Comparison of ENCODE assay signal across 18 cellular contexts in the genomic region with DNA sequence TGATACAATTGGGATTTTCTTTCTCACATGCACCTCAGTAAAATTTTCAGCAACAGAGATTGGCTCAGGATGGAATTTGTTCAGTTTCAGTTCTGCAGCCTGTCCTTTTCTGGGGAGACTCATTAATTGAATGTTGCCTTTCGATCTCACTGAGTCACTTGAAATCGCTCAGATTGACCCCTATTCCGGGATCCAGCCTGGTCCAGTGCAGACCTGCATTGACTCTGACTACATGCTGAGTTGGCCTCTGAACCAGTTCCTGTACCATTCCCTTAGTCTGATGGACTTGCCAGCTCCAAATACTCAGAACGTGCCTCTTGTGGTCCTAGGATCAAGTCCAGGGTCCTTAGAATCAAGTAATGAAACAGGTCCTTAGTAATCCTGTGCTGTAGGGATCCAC. TPM values are rescaled to one million over a fixed set of nuclear protein-coding genes. Genes with fewer than 3 reads are reported as not detected.
A peak's percentile ranks its signal among the peaks of the same experiment; 100 is the strongest.
DNase-seq lines count a peak whose midpoint lies in the region; ATAC-seq and TF ChIP-seq lines count a peak whose summit lies in the region.
"Had no signal": no experiment of that assay in that cellular context is flagged by ENCODE, and none has a peak within 500 bp of the region (broad histone marks: within the 10 kb centered on the region; RNA-seq: fewer than 3 reads in every experiment).

No MANE protein-coding gene starts in this region.

- H3K27ac ChIP-seq in BLaER1 (no peak overlapping the region), endodermal cell (ENCODE audit: low read depth, low read length) (no peak overlapping the region), neutrophil (peak overlapping the region; percentile 20)
- H3K27ac ChIP-seq: heart right ventricle, stomach, vagina had no signal

- H3K9me3 ChIP-seq in BLaER1, result no peaks in the 10 kb centered on the region
- H3K9me3 ChIP-seq in endodermal cell (ENCODE audit: control insufficient read depth, low read length), result no peaks in the 10 kb centered on the region
- no peaks in the 10 kb centered on the region for H3K9me3 ChIP-seq in neutrophil
- H3K9me3 ChIP-seq: heart right ventricle, stomach, vagina had no signal

- H4K20me1 ChIP-seq in BLaER1, result peaks cover 100% of the 10 kb centered on the region

- H3K4me3 Mint-ChIP-seq in endodermal cell, result no peak overlapping the region
- no peak overlapping the region for H3K4me3 Mint-ChIP-seq in natural killer cell treated with Interleukin-12 subunit alpha and Interleukin-12 subunit beta and Interleukin-15 and Interleukin-18, amount 100 ng/mL, for 72 hours
- H3K4me3 Mint-ChIP-seq: memory B cell, nephron progenitor cell had no signal

- no peaks in the 10 kb centered on the region for H3K9me3 Mint-ChIP-seq in endodermal cell
- H3K9me3 Mint-ChIP-seq in natural killer cell treated with Interleukin-12 subunit alpha and Interleukin-12 subunit beta and Interleukin-15 and Interleukin-18, amount 100 ng/mL, for 72 hours, result no peaks in the 10 kb centered on the region
- H3K9me3 Mint-ChIP-seq: memory B cell, nephron progenitor cell had no signal

- H3K4me3 ChIP-seq in BLaER1 (no peak overlapping the region), endodermal cell (ENCODE audit: low read length) (no peak overlapping the region), neutrophil (ENCODE audit: low read depth in 1 of 2, low read length in 1 of 2) (no peak overlapping the region)
- H3K4me3 ChIP-seq: heart right ventricle, stomach, vagina had no signal

- TF ChIP-seq CTCF in endodermal cell (conservative IDR thresholded peaks at IDR 0.05) (no peak), neutrophil (IDR thresholded peaks at IDR 0.05) (no peak)

- peaks cover 4% of the 10 kb centered on the region for H3K36me3 Mint-ChIP-seq in endodermal cell (ENCODE audit: low read depth)
- H3K36me3 Mint-ChIP-seq in natural killer cell treated with Interleukin-12 subunit alpha and Interleukin-12 subunit beta and Interleukin-15 and Interleukin-18, amount 100 ng/mL, for 72 hours, result no peaks in the 10 kb centered on the region
- H3K36me3 Mint-ChIP-seq: memory B cell had no signal

- H3K4me1 ChIP-seq in BLaER1 (peaks cover 98% of the 10 kb centered on the region), endodermal cell (ENCODE audit: control insufficient read depth, insufficient read depth, low read length) (peaks cover 37% of the 10 kb centered on the region), neutrophil (ENCODE audit: control insufficient read depth in 1 of 2, insufficient read depth in 1 of 2, low read depth in 1 of 2, low read length in 1 of 2) (peaks cover 59 to 69% of the 10 kb centered on the region in 2 experiments)

- peaks cover 21% of the 10 kb centered on the region for H3K36me3 ChIP-seq in BLaER1
- H3K36me3 ChIP-seq in endodermal cell (ENCODE audit: control insufficient read depth, insufficient read depth, low read length), result peaks cover 7% of the 10 kb centered on the region
- no peaks in the 10 kb centered on the region for H3K36me3 ChIP-seq in neutrophil
- H3K36me3 ChIP-seq: heart right ventricle, stomach, vagina had no signal

- H3K4me2 ChIP-seq in BLaER1, result peak overlapping the region; percentile 36

- no peaks in the 10 kb centered on the region for H3K27me3 ChIP-seq in BLaER1
- no peaks in the 10 kb centered on the region for H3K27me3 ChIP-seq in endodermal cell (ENCODE audit: control insufficient read depth, insufficient read depth, low read length, poor library complexity, severe bottlenecking)
- no peaks in the 10 kb centered on the region for H3K27me3 ChIP-seq in neutrophil
- H3K27me3 ChIP-seq: heart right ventricle, stomach, vagina had no signal

- peak; percentile 36 for DNase-seq in M059J (ENCODE audit: low read depth)
- peak; percentile 50 for DNase-seq in endodermal cell
- DNase-seq in NCI-H226, result no peak
- no peak for DNase-seq in activated CD8-positive, alpha-beta memory T cell treated with anti-CD3 and anti-CD28 coated beads, Interleukin-2, amount 50 U/mL, for 4 hours
- DNase-seq in natural killer cell treated with Interleukin-12 subunit alpha and Interleukin-12 subunit beta and Interleukin-15 and Interleukin-18, amount 100 ng/mL, for 72 hours (ENCODE audit: low spot score), result no peak
- DNase-seq: activated effector memory CD4-positive, alpha-beta T cell treated with anti-CD3 and anti-CD28 coated beads, Interleukin-2, amount 50 U/mL, for 16 hours; amygdala; heart right ventricle; NCI-H748 treated with DMSO at 0.1 percent for 48 hours; nephron progenitor cell; stomach had no signal

- H3K9ac ChIP-seq in BLaER1 (no peak overlapping the region; the same call in 1 of the 2 replicates), endodermal cell (ENCODE audit: extremely low read depth, low read length, poor library complexity, severe bottlenecking) (no peak overlapping the region)

- WGBS in endodermal cell (ENCODE audit: insufficient coverage in 1 of 2, insufficient read length in 1 of 2), 2 experiments, result 73 to 90% methylated on average over 4 of the region's 4 CpGs

- H3K4me1 Mint-ChIP-seq in endodermal cell, result peaks cover 74% of the 10 kb centered on the region
- H3K4me1 Mint-ChIP-seq in natural killer cell treated with Interleukin-12 subunit alpha and Interleukin-12 subunit beta and Interleukin-15 and Interleukin-18, amount 100 ng/mL, for 72 hours (ENCODE audit: low read depth in 2 of 2), result peaks cover 10 to 11% of the 10 kb centered on the region in 2 donors

- H3K27ac Mint-ChIP-seq in endodermal cell, result peak overlapping the region; percentile 65
- no peak overlapping the region for H3K27ac Mint-ChIP-seq in natural killer cell treated with Interleukin-12 subunit alpha and Interleukin-12 subunit beta and Interleukin-15 and Interleukin-18, amount 100 ng/mL, for 72 hours
- H3K27ac Mint-ChIP-seq: memory B cell, nephron progenitor cell had no signal

- ATAC-seq in GM18511 (IDR thresholded peaks at IDR 0.05; ENCODE audit: unreplicated experiment), result no peak
- no peak for ATAC-seq in natural killer cell treated with Interleukin-12 subunit alpha and Interleukin-12 subunit beta and Interleukin-15 and Interleukin-18, amount 100 ng/mL, for 72 hours
- ATAC-seq: activated CD4-positive, CD25-positive, alpha-beta regulatory T cell treated with anti-CD3 and anti-CD28 coated beads, Interleukin-2, amount 50 U/mL, for 24 hours; HCT116; heart right ventricle had no signal

- H3K27me3 Mint-ChIP-seq in endodermal cell (ENCODE audit: insufficient read depth), result no peaks in the 10 kb centered on the region
- peaks cover 11 to 23% of the 10 kb centered on the region in 2 donors for H3K27me3 Mint-ChIP-seq in natural killer cell treated with Interleukin-12 subunit alpha and Interleukin-12 subunit beta and Interleukin-15 and Interleukin-18, amount 100 ng/mL, for 72 hours

RNA-seq across cellular contexts. Expression of a gene that starts 9.4 kb away (rescaled TPM):
- 4.9 and 8.1 TPM in 2 replicates for total RNA-seq in M059J (2014; rRNA removed; shearing (Covaris generic))
- total RNA-seq in endodermal cell, result 100 to 1,000 TPM; 115 to 119 TPM
- 54.4 TPM for polyA plus RNA-seq in endodermal cell (2013, experiment 1 of 2)
- polyA plus RNA-seq in endodermal cell (2013, experiment 2 of 2), result 50.2 TPM
- 10 to 100 TPM; 10.3 to 12.6 TPM for total RNA-seq in natural killer cell treated with Interleukin-12 subunit alpha and Interleukin-12 subunit beta and Interleukin-15 and Interleukin-18, amount 100 ng/mL, for 72 hours

Comparison
In these comparisons a context has a peak if more than half of its experiments do, and no peak if none do; other contexts are left out.
1. DNase-seq: peak in M059J (single experiment) and endodermal cell (single experiment); none in NCI-H226 (single experiment), activated CD8-positive, alpha-beta memory T cell treated with anti-CD3 and anti-CD28 coated beads, Interleukin-2, amount 50 U/mL, for 4 hours (single experiment) and natural killer cell treated with Interleukin-12 subunit alpha and Interleukin-12 subunit beta and Interleukin-15 and Interleukin-18, amount 100 ng/mL, for 72 hours (single experiment).
2. RNA of a gene that starts 9.4 kb away (total RNA-seq): 115 to 119 TPM in endodermal cell; 10.3 to 12.6 TPM in natural killer cell treated with Interleukin-12 subunit alpha and Interleukin-12 subunit beta and Interleukin-15 and Interleukin-18, amount 100 ng/mL, for 72 hours and 4.9 to 8.1 TPM in M059J; every median in the first group is over 4 times any median in the second.